Comparison of ENCODE assay signal across 15 cellular contexts in genomic region chr1:12170263-12170671, GRCh38. TPM values are rescaled to one million over a fixed set of nuclear protein-coding genes. Genes with fewer than 3 reads are reported as not detected.
DNase-seq lines count a peak whose midpoint lies in the region; ATAC-seq and TF ChIP-seq lines count a peak whose summit lies in the region.
"Had no signal": no experiment of that assay in that cellular context is flagged by ENCODE, and none has a peak within 500 bp of the region (broad histone marks: within the 10 kb centered on the region; RNA-seq: fewer than 3 reads in every experiment).

No MANE protein-coding gene starts in this region.

- in situ Hi-C loops in GM13977 (cut with MboI; ENCODE audit: low pct_unique_long_range_greater_than_20kb, low sequenced_read_pairs, unreplicated experiment), result no loop called here

- TF ChIP-seq CTCF in vagina (IDR thresholded peaks at IDR 0.05) (no peak), mucosa of descending colon (IDR thresholded peaks at IDR 0.05) (no peak), GM13977 (IDR thresholded peaks at IDR 0.05; ENCODE audit: extremely low read depth, insufficient read depth, missing control alignments) (no peak)

- H3K4me1 Mint-ChIP-seq in activated naive CD8-positive, alpha-beta T cell treated with anti-CD3 and anti-CD28 coated beads, Interleukin-2, amount 10 ng/mL, durations not matched to agents 7 days and 5 days, result peaks cover 63% of the 10 kb centered on the region

- no peaks in the 10 kb centered on the region for H3K27me3 Mint-ChIP-seq in activated naive CD8-positive, alpha-beta T cell treated with anti-CD3 and anti-CD28 coated beads, Interleukin-2, amount 10 ng/mL, durations not matched to agents 7 days and 5 days

- peak overlapping the region; percentile 100 for H3K4me3 Mint-ChIP-seq in activated naive CD8-positive, alpha-beta T cell treated with anti-CD3 and anti-CD28 coated beads, Interleukin-2, amount 10 ng/mL, durations not matched to agents 7 days and 5 days

- H3K36me3 ChIP-seq in vagina (no peaks in the 10 kb centered on the region), mucosa of descending colon (ENCODE audit: low read depth) (no peaks in the 10 kb centered on the region)

- POLR2A ChIA-PET in activated naive CD8-positive, alpha-beta T cell treated with anti-CD3 and anti-CD28 coated beads, Interleukin-2, amount 10 ng/mL, durations not matched to agents 7 days and 5 days (lab: Charles Lee), result interaction anchor here (1.0 to 5.5 kb wide), 3 partner anchors 8 to 10 kb away, joined by 6 to 44 read pairs (median 12); no protein-coding TSS in a partner anchor

- peak overlapping the region; percentile 90 for H3K27ac ChIP-seq in vagina
- H3K27ac ChIP-seq: SK-N-MC had no signal

- DNase-seq in Right ventricle myocardium superior (no peak), left cardiac atrium (no peak), mucosa of gallbladder (ENCODE audit: low spot score) (peak; percentile 61), vagina (ENCODE audit: extremely low spot score in 2 of 2) (no peak), mucosa of descending colon (no peak), GM13977 (ENCODE audit: low spot score) (no peak)
- DNase-seq in activated naive CD8-positive, alpha-beta T cell treated with anti-CD3 and anti-CD28 coated beads, Interleukin-2, amount 10 ng/mL, durations not matched to agents 7 days and 5 days, result no peak
- no peak for DNase-seq in NK-92 treated with Interleukin-12 subunit alpha and Interleukin-12 subunit beta, amount 100 ng/mL, for 24 hours (lab: John Stamatoyannopoulos, UW)
- DNase-seq: activated CD4-positive, alpha-beta T cell treated with anti-CD3 and anti-CD28 coated beads for 48 hours; Karpas-422; NCI-H2029; posterior cingulate gyrus; stimulated activated CD4-positive, alpha-beta T cell treated with anti-CD3 and anti-CD28 coated beads, Interleukin-4, amount 100 ng/mL, for 24 hours had no signal

- no peak overlapping the region for H3K4me3 ChIP-seq in vagina
- H3K4me3 ChIP-seq in mucosa of descending colon, result no peak overlapping the region
- H3K4me3 ChIP-seq: SK-N-MC had no signal

- peak; percentile 19 for ATAC-seq in Right ventricle myocardium superior (ENCODE audit: poor library complexity)
- ATAC-seq in left cardiac atrium, result no peak
- ATAC-seq in activated naive CD8-positive, alpha-beta T cell treated with anti-CD3 and anti-CD28 coated beads, Interleukin-2, amount 10 ng/mL, durations not matched to agents 7 days and 5 days (ENCODE audit: low read depth), result no peak
- ATAC-seq in mucosa of descending colon, result no peak
- ATAC-seq: left lung had no signal

- H3K27ac Mint-ChIP-seq in activated naive CD8-positive, alpha-beta T cell treated with anti-CD3 and anti-CD28 coated beads, Interleukin-2, amount 10 ng/mL, durations not matched to agents 7 days and 5 days, result peak overlapping the region; percentile 75

- H3K36me3 Mint-ChIP-seq in activated naive CD8-positive, alpha-beta T cell treated with anti-CD3 and anti-CD28 coated beads, Interleukin-2, amount 10 ng/mL, durations not matched to agents 7 days and 5 days, result peaks cover 40% of the 10 kb centered on the region

- H3K4me1 ChIP-seq in vagina, result peaks cover 67% of the 10 kb centered on the region
- H3K4me1 ChIP-seq in mucosa of descending colon (ENCODE audit: low read depth), result peaks cover 4% of the 10 kb centered on the region

- no peaks in the 10 kb centered on the region for H3K9me3 Mint-ChIP-seq in activated naive CD8-positive, alpha-beta T cell treated with anti-CD3 and anti-CD28 coated beads, Interleukin-2, amount 10 ng/mL, durations not matched to agents 7 days and 5 days

- TF ChIP-seq POLR2A in vagina (IDR thresholded peaks at IDR 0.05), result no peak

- H3K27me3 ChIP-seq in vagina, result no peaks in the 10 kb centered on the region
- H3K27me3 ChIP-seq: left lung had no signal

- no peaks in the 10 kb centered on the region for H3K9me3 ChIP-seq in vagina
- H3K9me3 ChIP-seq in mucosa of descending colon, result no peaks in the 10 kb centered on the region
- H3K9me3 ChIP-seq: left lung had no signal

- intact Hi-C loops in Right ventricle myocardium superior (cut with DNase I), result no loop called here
- intact Hi-C loops in left cardiac atrium (cut with DNase I), result no loop called here
- intact Hi-C loops in vagina (cut with DNase I), result no loop called here
- intact Hi-C loops in mucosa of descending colon (cut with DNase I, micrococcal nuclease), result no loop called here

RNA-seq across cellular contexts. Expression of gene TNFRSF1B, which starts 3.5 kb away (rescaled TPM):
- 13.7 TPM for total RNA-seq in Right ventricle myocardium superior
- total RNA-seq in left cardiac atrium, result 10 to 100 TPM; 28.3 to 28.5 TPM
- total RNA-seq in activated naive CD8-positive, alpha-beta T cell treated with anti-CD3 and anti-CD28 coated beads, Interleukin-2, amount 10 ng/mL, durations not matched to agents 7 days and 5 days, result 100 to 1,000 TPM; 215 to 246 TPM
- 50.4 TPM for total RNA-seq in mucosa of gallbladder
- total RNA-seq in vagina, result 41.0 TPM
- 10 to 100 TPM; 20.3 to 39.3 (median 31.6) TPM for total RNA-seq in mucosa of descending colon

RNA-seq across cellular contexts. Expression of gene VPS13D, which starts 59.6 kb away (rescaled TPM):
- 63.3 TPM for total RNA-seq in Right ventricle myocardium superior
- 10 to 100 TPM; 43.1 to 50.6 TPM for total RNA-seq in left cardiac atrium
- total RNA-seq in activated naive CD8-positive, alpha-beta T cell treated with anti-CD3 and anti-CD28 coated beads, Interleukin-2, amount 10 ng/mL, durations not matched to agents 7 days and 5 days, result 10 to 100 TPM; 52.6 to 53.3 TPM
- 69.0 TPM for total RNA-seq in mucosa of gallbladder
- total RNA-seq in vagina, result 88.9 TPM
- 10 to 100 TPM; 70.1 to 96.6 (median 96.6) TPM for total RNA-seq in mucosa of descending colon
